1 cellular context compared by ENCODE assay signal in genomic region chr1:3773572-3774502, GRCh38.
TF ChIP-seq lines count a peak whose summit lies in the region.

No MANE protein-coding gene starts in this region.

TF ChIP-seq in IMR-90, 13 proteins besides CTCF, POLR2A, EP300 and RAD21:
- no peak for TF ChIP-seq USF2 (IDR thresholded peaks at IDR 0.05; ENCODE audit: low read depth, low read length)
- no peak for TF ChIP-seq BHLHE40 (IDR thresholded peaks at IDR 0.05; ENCODE audit: low read depth, low read length)
- no peak for TF ChIP-seq MAZ (IDR thresholded peaks at IDR 0.05; ENCODE audit: borderline replicate concordance, low read depth, low read length)
- no peak for TF ChIP-seq MAFK (IDR thresholded peaks at IDR 0.05; ENCODE audit: low read depth, low read length)
- TF ChIP-seq RCOR1 (IDR thresholded peaks at IDR 0.05; ENCODE audit: insufficient replicate concordance, low read length): no peak
